In genomic region chr7:1431644-1432380, GRCh38 we compare ENCODE assay signal across 18 cellular contexts. TPM values are rescaled to one million over a fixed set of nuclear protein-coding genes. Genes with fewer than 3 reads are reported as not detected.
A peak's percentile ranks its signal among the peaks of the same experiment; 100 is the strongest.
DNase-seq lines count a peak whose midpoint lies in the region; ATAC-seq, FAIRE-seq and TF ChIP-seq lines count a peak whose summit lies in the region.
"Had no signal": no experiment of that assay in that cellular context is flagged by ENCODE, and none has a peak within 500 bp of the region (broad histone marks: within the 10 kb centered on the region; RNA-seq: fewer than 3 reads in every experiment).

No MANE protein-coding gene starts in this region.

- no peaks in the 10 kb centered on the region for H3F3A ChIP-seq in GM23338 (replicated peaks; ENCODE audit: low read depth)

- no peak overlapping the region for H3K14ac ChIP-seq in H9 (ENCODE audit: insufficient read depth, low read length)

- H3K4me3 Mint-ChIP-seq in GM23338 (no peak overlapping the region), H9 (no peak overlapping the region)
- no peak overlapping the region for H3K4me3 Mint-ChIP-seq in stimulated activated memory B cell treated with anti-CD40 and anti-IgM and Interleukin-4, amounts not matched to agents 10 μg/mL and 1 μg/mL and 100 μg/mL, for 72 hours
- H3K4me3 Mint-ChIP-seq: activated naive CD8-positive, alpha-beta T cell treated with anti-CD3 and anti-CD28 coated beads, Interleukin-2, amount 50 U/mL, for 24 hours; natural killer cell treated with Interleukin-12 subunit alpha and Interleukin-12 subunit beta and Interleukin-15 and Interleukin-18, amount 100 ng/mL, for 72 hours had no signal

- H3K27me3 ChIP-seq in GM23338 (ENCODE audit: insufficient read depth) (no peaks in the 10 kb centered on the region), RWPE2 (ENCODE audit: insufficient read depth, poor library complexity, severe bottlenecking) (no peaks in the 10 kb centered on the region), HepG2 (ENCODE audit: control insufficient read depth in 1 of 2, insufficient read depth in 2 of 2, low read length in 2 of 2) (peaks cover 3 to 10% of the 10 kb centered on the region in 2 experiments; a peak in 1 of 5 replicates), H9 (ENCODE audit: insufficient read depth, low read length) (no peaks in the 10 kb centered on the region)

- no peaks in the 10 kb centered on the region for H3K79me1 ChIP-seq in H9 (ENCODE audit: insufficient read depth, low read depth, low read length, poor library complexity, severe bottlenecking)

- CTCF ChIA-PET in HepG2 (lab: Yijun Ruan, JAX; ENCODE audit: low intra/inter-chr PET ratio, low total read pairs), result interaction anchor here (1.1 to 1.4 kb wide), 2 partner anchors 206 kb away, joined by 4 to 13 read pairs; no protein-coding TSS in a partner anchor

- H2BK15ac ChIP-seq in H9 (ENCODE audit: low read depth, low read length), result no peak overlapping the region

- peaks cover 2% of the 10 kb centered on the region for H3K4me1 Mint-ChIP-seq in GM23338
- H3K4me1 Mint-ChIP-seq in H9, result peaks cover 2 to 14% of the 10 kb centered on the region in 2 experiments
- H3K4me1 Mint-ChIP-seq in stimulated activated memory B cell treated with anti-CD40 and anti-IgM and Interleukin-4, amounts not matched to agents 10 μg/mL and 1 μg/mL and 100 μg/mL, for 72 hours, result peaks cover 11% of the 10 kb centered on the region

- no peak overlapping the region for H2BK5ac ChIP-seq in H9 (ENCODE audit: insufficient read length, low read length)

- H3K23me2 ChIP-seq in H9 (ENCODE audit: insufficient read length, low read depth, low read length, poor library complexity, severe bottlenecking), result no peaks in the 10 kb centered on the region

- TF ChIP-seq EP300 in HepG2 (IDR thresholded peaks at IDR 0.05; ENCODE audit: low read depth in 2 of 2, low read length in 2 of 2) (no peak), HepG2 (CRISPR knock-in tag; IDR thresholded peaks at IDR 0.05; ENCODE audit: borderline replicate concordance) (no peak)

- H3K4me3 ChIP-seq in GM23338, result no peak overlapping the region
- no peak overlapping the region for H3K4me3 ChIP-seq in RWPE2 (ENCODE audit: severe bottlenecking)
- H3K4me3 ChIP-seq in HepG2 (replicated peaks in 1 of 3; ENCODE audit: insufficient read depth in 1 of 3, low read depth in 2 of 3, low read length in 3 of 3), result no peak overlapping the region
- H3K4me3 ChIP-seq: dorsolateral prefrontal cortex, esophagus squamous epithelium, prostate gland, smooth muscle cell had no signal

- H2BK120ac ChIP-seq in H9 (ENCODE audit: low read depth, low read length, poor library complexity, severe bottlenecking), result no peak overlapping the region

- H3T11ph ChIP-seq in H9 (ENCODE audit: low read length), result no peak overlapping the region

- BruUV-seq in HepG2 (replicated peaks; lab: Mats Ljungman, UMichigan), result no TSS peak

- H3K9me3 Mint-ChIP-seq in GM23338 (no peaks in the 10 kb centered on the region), H9 (no peaks in the 10 kb centered on the region; a peak in 1 of 5 replicates)
- H3K9me3 Mint-ChIP-seq in stimulated activated memory B cell treated with anti-CD40 and anti-IgM and Interleukin-4, amounts not matched to agents 10 μg/mL and 1 μg/mL and 100 μg/mL, for 72 hours, result no peaks in the 10 kb centered on the region
- H3K9me3 Mint-ChIP-seq: activated naive CD8-positive, alpha-beta T cell treated with anti-CD3 and anti-CD28 coated beads, Interleukin-2, amount 50 U/mL, for 24 hours; immature natural killer cell; natural killer cell treated with Interleukin-12 subunit alpha and Interleukin-12 subunit beta and Interleukin-15 and Interleukin-18, amount 100 ng/mL, for 72 hours had no signal

- H3K4ac ChIP-seq in H9 (ENCODE audit: low read depth, low read length), result no peak overlapping the region

- FAIRE-seq in HepG2 (lab: Jason Lieb, UNC), result no peak

- no peak overlapping the region for H4K8ac ChIP-seq in H9 (replicated peaks; ENCODE audit: insufficient read length, low read depth, low read length)

- H2BK12ac ChIP-seq in H9 (ENCODE audit: insufficient read length, low read depth, low read length), result no peak overlapping the region

- H3K18ac ChIP-seq in H9 (ENCODE audit: insufficient read length, low read depth, low read length), result no peak overlapping the region

- intact Hi-C loops in HepG2 (cut with micrococcal nuclease; ENCODE audit: unreplicated experiment), result no loop called here

- H3K4me2 ChIP-seq in GM23338 (no peak overlapping the region), HepG2 (ENCODE audit: low read depth, low read length) (no peak overlapping the region), H9 (ENCODE audit: insufficient read depth, insufficient read length, low read length) (no peak overlapping the region)
- H3K4me2 ChIP-seq: smooth muscle cell had no signal

- DNase-seq in DMS 273 (lab: John Stamatoyannopoulos, UW; ENCODE audit: unreplicated experiment) (peak; percentile 66), DMS 273 treated with DMSO at 0.1 percent for 48 hours (lab: John Stamatoyannopoulos, UW) (no peak), GM23338 (ENCODE audit: low spot score) (no peak), RWPE2 (ENCODE audit: low spot score) (no peak), HepG2 (ENCODE audit: low spot score) (no peak), H9 (no peak)
- DNase-seq: DMS79 treated with DMSO at 0.1 percent for 48 hours, esophagus squamous epithelium, NCI-H526 treated with DMSO at 0.1 percent for 48 hours had no signal

- H3K23ac ChIP-seq in H9 (ENCODE audit: insufficient read length, low read depth, low read length), result no peak overlapping the region

- H3K4me1 ChIP-seq in GM23338 (ENCODE audit: insufficient read depth) (no peaks in the 10 kb centered on the region), RWPE2 (ENCODE audit: insufficient read depth, poor library complexity, severe bottlenecking) (no peaks in the 10 kb centered on the region), HepG2 (ENCODE audit: insufficient read depth, low read length) (peaks cover 47% of the 10 kb centered on the region), H9 (ENCODE audit: insufficient read depth, low read length) (no peaks in the 10 kb centered on the region)
- H3K4me1 ChIP-seq: prostate gland had no signal

- 0% methylated on average over 8 of the region's 22 CpGs for WGBS in HepG2 (ENCODE audit: low lambda C conversion rate)
- WGBS in H9 (ENCODE audit: extremely low coverage, insufficient read length, low lambda C conversion rate), result no CpG with 5 or more reads among the region's 22 CpGs

- no peak for TF ChIP-seq RAD21 in HepG2 (CRISPR knock-in tag; IDR thresholded peaks at IDR 0.05)

- H3K27me3 Mint-ChIP-seq in GM23338 (ENCODE audit: insufficient read depth, low read depth, poor library complexity), result peaks cover 15% of the 10 kb centered on the region
- peaks cover 10% of the 10 kb centered on the region for H3K27me3 Mint-ChIP-seq in H9 (ENCODE audit: low read depth)
- H3K27me3 Mint-ChIP-seq in stimulated activated memory B cell treated with anti-CD40 and anti-IgM and Interleukin-4, amounts not matched to agents 10 μg/mL and 1 μg/mL and 100 μg/mL, for 72 hours, result peaks cover 68% of the 10 kb centered on the region

- no peak for TF ChIP-seq CTCF in GM23338 (conservative IDR thresholded peaks at IDR 0.05; ENCODE audit: low read depth in 2 of 2)
- TF ChIP-seq CTCF in RWPE2 (IDR thresholded peaks at IDR 0.05; ENCODE audit: poor library complexity, severe bottlenecking), result no peak
- no peak for TF ChIP-seq CTCF in HepG2 (CRISPR knock-in tag; IDR thresholded peaks at IDR 0.05)
- no peak for TF ChIP-seq CTCF in H9 (conservative IDR thresholded peaks at IDR 0.05)

- H3K56ac ChIP-seq in H9 (ENCODE audit: insufficient read length, low read depth, low read length), result no peak overlapping the region

- no peak overlapping the region for H4K5ac ChIP-seq in H9 (ENCODE audit: insufficient read length, low read depth, low read length)

- ATAC-seq in GM23338 (peak; percentile 28), RWPE2 (ENCODE audit: low read depth) (peak; percentile 32), HepG2 (peak; percentile 30), GM18861 (IDR thresholded peaks at IDR 0.05; ENCODE audit: unreplicated experiment) (no peak)
- no peak for ATAC-seq in stimulated activated memory B cell treated with anti-CD40 and anti-IgM and Interleukin-4, amounts not matched to agents 10 μg/mL and 1 μg/mL and 100 μg/mL, for 72 hours

- H3K27ac ChIP-seq in GM23338 (ENCODE audit: low read depth) (no peak overlapping the region), RWPE2 (ENCODE audit: poor library complexity, severe bottlenecking) (no peak overlapping the region), HepG2 (ENCODE audit: extremely low read length, insufficient read depth, low read length) (no peak overlapping the region), H9 (ENCODE audit: insufficient read length, low read depth, low read length) (no peak overlapping the region)
- H3K27ac ChIP-seq: 22Rv1, dorsolateral prefrontal cortex, esophagus squamous epithelium, prostate gland had no signal

- in situ Hi-C loops in HepG2 (cut with HindIII; ENCODE audit: extremely low pct_ligation_motif_present, low pct_unique_long_range_greater_than_20kb), result loop anchor here (5.0 kb wide), 1 partner anchor 35 kb away; no protein-coding TSS in a partner anchor

- no peak overlapping the region for H2BK20ac ChIP-seq in H9 (ENCODE audit: low read depth, low read length, poor library complexity, severe bottlenecking)

- no peak overlapping the region for H2AK5ac ChIP-seq in H9 (ENCODE audit: insufficient read length, low read length)

- POLR2A ChIA-PET in HepG2 (lab: Yijun Ruan, JAX), result no interaction called here

- no peaks in the 10 kb centered on the region for H3K36me3 Mint-ChIP-seq in GM23338 (ENCODE audit: low read depth)
- no peaks in the 10 kb centered on the region for H3K36me3 Mint-ChIP-seq in H9 (ENCODE audit: insufficient read depth in 1 of 3, low read depth in 3 of 3)
- no peaks in the 10 kb centered on the region for H3K36me3 Mint-ChIP-seq in stimulated activated memory B cell treated with anti-CD40 and anti-IgM and Interleukin-4, amounts not matched to agents 10 μg/mL and 1 μg/mL and 100 μg/mL, for 72 hours
- H3K36me3 Mint-ChIP-seq: immature natural killer cell; natural killer cell treated with Interleukin-12 subunit alpha and Interleukin-12 subunit beta and Interleukin-15 and Interleukin-18, amount 100 ng/mL, for 72 hours had no signal

- no peak for TF ChIP-seq POLR2A in HepG2 (IDR thresholded peaks at IDR 0.05; ENCODE audit: insufficient read depth in 1 of 2, low read depth in 2 of 2, low read length in 2 of 2)

- no peak overlapping the region for H4K91ac ChIP-seq in H9 (ENCODE audit: insufficient read length, low read depth, low read length)

- no peaks in the 10 kb centered on the region for H3K9me2 ChIP-seq in GM23338 (ENCODE audit: insufficient read depth)

- no peak overlapping the region for H3K27ac Mint-ChIP-seq in GM23338
- no peak overlapping the region for H3K27ac Mint-ChIP-seq in H9
- no peak overlapping the region for H3K27ac Mint-ChIP-seq in stimulated activated memory B cell treated with anti-CD40 and anti-IgM and Interleukin-4, amounts not matched to agents 10 μg/mL and 1 μg/mL and 100 μg/mL, for 72 hours
- H3K27ac Mint-ChIP-seq: immature natural killer cell; natural killer cell treated with Interleukin-12 subunit alpha and Interleukin-12 subunit beta and Interleukin-15 and Interleukin-18, amount 100 ng/mL, for 72 hours had no signal

- H3K9ac ChIP-seq in HepG2 (ENCODE audit: insufficient read depth, low read depth, low read length), result no peak overlapping the region
- H3K9ac ChIP-seq in H9 (ENCODE audit: extremely low read depth, insufficient read length, low read length), result no peak overlapping the region

- H4K20me1 ChIP-seq in GM23338 (replicated peaks; ENCODE audit: insufficient read depth) (no peaks in the 10 kb centered on the region), HepG2 (ENCODE audit: insufficient read depth, low read length) (no peaks in the 10 kb centered on the region), H9 (ENCODE audit: control insufficient read depth, insufficient read depth, insufficient read length) (no peaks in the 10 kb centered on the region)

- H3K9me3 ChIP-seq in RWPE2 (ENCODE audit: severe bottlenecking), result no peaks in the 10 kb centered on the region
- no peaks in the 10 kb centered on the region for H3K9me3 ChIP-seq in HepG2 (ENCODE audit: low read length)
- H3K9me3 ChIP-seq in H9 (ENCODE audit: control insufficient read depth, low read depth, low read length), result no peaks in the 10 kb centered on the region
- H3K9me3 ChIP-seq: esophagus squamous epithelium, prostate gland had no signal

- H2AFZ ChIP-seq in GM23338, result no peak overlapping the region
- H2AFZ ChIP-seq in HepG2 (ENCODE audit: low read length), result no peak overlapping the region
- H2AFZ ChIP-seq in H9 (ENCODE audit: low read length), result no peak overlapping the region

- no peaks in the 10 kb centered on the region for H3K79me2 ChIP-seq in GM23338 (replicated peaks; ENCODE audit: insufficient read depth)
- H3K79me2 ChIP-seq in HepG2 (ENCODE audit: insufficient read depth, low read length), result no peaks in the 10 kb centered on the region
- H3K79me2 ChIP-seq in H9 (ENCODE audit: insufficient read depth, low read length), result no peaks in the 10 kb centered on the region

- H3K36me3 ChIP-seq in GM23338 (ENCODE audit: insufficient read depth) (no peaks in the 10 kb centered on the region), RWPE2 (ENCODE audit: low read depth) (no peaks in the 10 kb centered on the region), HepG2 (replicated peaks in 1 of 2; ENCODE audit: control insufficient read depth in 1 of 2, insufficient read depth in 2 of 2, low read length in 2 of 2) (no peaks in the 10 kb centered on the region)
- H3K36me3 ChIP-seq: prostate gland had no signal

RNA-seq across cellular contexts. Expression of gene MICALL2, which starts 27.5 kb away (rescaled TPM):
- 11.8 and 13.0 TPM in 2 replicates for total RNA-seq in GM23338 (2014; rRNA removed; shearing (Covaris generic))
- polyA plus RNA-seq in GM23338 (2016; fragmentation: Nextera tagmentation; extraction: Ambion mirVana), result 6.3 and 7.0 TPM in 2 replicates
- total RNA-seq in HepG2 (2016; rRNA removed; fragmentation: Illumina TruSeq; extraction: Trizol), result 1.8 and 5.8 TPM in 2 replicates
- total RNA-seq in HepG2 (2016; cell fraction: cytosol; rRNA removed; fragmentation: Illumina TruSeq; extraction: Trizol; ENCODE audit: low read depth), result 5.5 and 6.3 TPM in 2 replicates
- total RNA-seq in HepG2 (2016; cell fraction: insoluble cytoplasmic fraction; rRNA removed; fragmentation: Illumina TruSeq; extraction: Trizol), result 2.1 and 6.3 TPM in 2 replicates
- 2.9 and 3.0 TPM in 2 replicates for total RNA-seq in HepG2 (2016; cell fraction: membrane; rRNA removed; fragmentation: Illumina TruSeq; extraction: Trizol)
- total RNA-seq in HepG2 (2016; cell fraction: nucleus; rRNA removed; fragmentation: Illumina TruSeq; extraction: Trizol), result 7.9 and 10.2 TPM in 2 replicates
- polyA plus RNA-seq in HepG2 (2011; rRNA removed), result 12.4 and 15.0 TPM in 2 replicates
- polyA plus RNA-seq in HepG2 (2011; cell fraction: cytosol; rRNA removed), result 2.3 and 4.4 TPM in 2 replicates
- 231 and 294 TPM in 2 replicates for polyA plus RNA-seq in HepG2 (2011; cell fraction: nucleus; rRNA removed)
- 5.9 and 10.1 TPM in 2 replicates for polyA plus RNA-seq in HepG2 (2012)
- 1.1 and 1.7 TPM in 2 replicates for polyA plus RNA-seq in HepG2 (2016; cell fraction: cytosol; fragmentation: Illumina TruSeq; extraction: Trizol; ENCODE audit: low read depth)
- 1.9 and 2.3 TPM in 2 replicates for polyA plus RNA-seq in HepG2 (2016; cell fraction: insoluble cytoplasmic fraction; fragmentation: Illumina TruSeq; extraction: Trizol; ENCODE audit: low read depth)
- 1.3 and 1.7 TPM in 2 replicates for polyA plus RNA-seq in HepG2 (2016; cell fraction: membrane; fragmentation: Illumina TruSeq; extraction: Trizol; ENCODE audit: low read depth)
- polyA plus RNA-seq in HepG2 (2016; cell fraction: nucleus; fragmentation: Illumina TruSeq; extraction: Trizol; ENCODE audit: insufficient read depth, low read depth), result 32.1 and 32.9 TPM in 2 replicates
- polyA minus RNA-seq in HepG2 (2011; rRNA and poly(A)+ RNA removed; ENCODE audit: low replicate concordance), result 17.6 and 22.4 TPM in 2 replicates
- 2.2 and 2.5 TPM in 2 replicates for polyA minus RNA-seq in HepG2 (2011; cell fraction: cytosol; rRNA and poly(A)+ RNA removed)
- polyA minus RNA-seq in HepG2 (2011; cell fraction: nucleus; rRNA and poly(A)+ RNA removed), result 26.2 and 30.8 TPM in 2 replicates
- 7.1 and 8.4 TPM in 2 replicates for total RNA-seq in H9 (2021)

Comparison
In these comparisons a context has a peak if more than half of its experiments do, and no peak if none do; other contexts are left out.
1. ATAC-seq: peak in GM23338 (single experiment), RWPE2 (single experiment) and HepG2 (single experiment); none in stimulated activated memory B cell treated with anti-CD40 and anti-IgM and Interleukin-4, amounts not matched to agents 10 μg/mL and 1 μg/mL and 100 μg/mL, for 72 hours (single experiment) and GM18861 (single experiment).